ENCODE assay signal across 1 cellular context in genomic region chr6:26235240-26235730, GRCh38.
TF ChIP-seq lines count a peak whose summit lies in the region.

No MANE protein-coding gene starts in this region.

TF ChIP-seq in K562, 482 proteins besides CTCF, POLR2A, EP300 and RAD21 (continued from another document):
- TF ChIP-seq REST (CRISPR knock-in tag; IDR thresholded peaks at IDR 0.05; ENCODE audit: low read depth) = no peak
- 0 out of 4 replicates have a peak, but pooled peaks of 1 of the 2 experiments have one; percentile 27 for TF ChIP-seq NONO (IDR thresholded peaks at IDR 0.05; ENCODE audit: low read depth in 2 of 2, low read length in 1 of 2)
- TF ChIP-seq SREBF2 (CRISPR knock-in tag; IDR thresholded peaks at IDR 0.05) = no peak
- TF ChIP-seq PRDM10 (IDR thresholded peaks at IDR 0.05; ENCODE audit: partially characterized antibody) = peak; percentile 93
- no peak for TF ChIP-seq SMAD2 (IDR thresholded peaks at IDR 0.05; ENCODE audit: low read depth, low read length)
- TF ChIP-seq CBFA2T3 (IDR thresholded peaks at IDR 0.05) = 0 out of 2 replicates have a peak, but pooled peaks have one; percentile 4
- TF ChIP-seq ATF7 (IDR thresholded peaks at IDR 0.05) = peak; percentile 6; the same call in 1 of the 2 replicates
- TF ChIP-seq, protein P1, sequence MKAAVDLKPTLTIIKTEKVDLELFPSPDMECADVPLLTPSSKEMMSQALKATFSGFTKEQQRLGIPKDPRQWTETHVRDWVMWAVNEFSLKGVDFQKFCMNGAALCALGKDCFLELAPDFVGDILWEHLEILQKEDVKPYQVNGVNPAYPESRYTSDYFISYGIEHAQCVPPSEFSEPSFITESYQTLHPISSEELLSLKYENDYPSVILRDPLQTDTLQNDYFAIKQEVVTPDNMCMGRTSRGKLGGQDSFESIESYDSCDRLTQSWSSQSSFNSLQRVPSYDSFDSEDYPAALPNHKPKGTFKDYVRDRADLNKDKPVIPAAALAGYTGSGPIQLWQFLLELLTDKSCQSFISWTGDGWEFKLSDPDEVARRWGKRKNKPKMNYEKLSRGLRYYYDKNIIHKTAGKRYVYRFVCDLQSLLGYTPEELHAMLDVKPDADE (conservative IDR thresholded peaks at IDR 0.05; ENCODE audit: control insufficient read depth, low read depth, low read length) = no peak
- peak; percentile 3; the same call in 1 of the 2 replicates for TF ChIP-seq POLR2H (tag; IDR thresholded peaks at IDR 0.05; ENCODE audit: low read depth)
- TF ChIP-seq FOXK2 (conservative IDR thresholded peaks at IDR 0.05 in 1 of 2, IDR thresholded peaks at IDR 0.05 in 1 of 2; ENCODE audit: low read depth in 2 of 2) = peak in 1 of 2 experiments; percentile 39; a peak in 1 of 4 replicates
TF ChIP-seq in K562: peak in this region for 12.
